In genomic region chr6:1311400-1312192, GRCh38 we compare ENCODE assay signal across 8 cellular contexts. TPM values are rescaled to one million over a fixed set of nuclear protein-coding genes. Genes with fewer than 3 reads are reported as not detected.
DNase-seq lines count a peak whose midpoint lies in the region; ATAC-seq and TF ChIP-seq lines count a peak whose summit lies in the region.

A gene with protein sequence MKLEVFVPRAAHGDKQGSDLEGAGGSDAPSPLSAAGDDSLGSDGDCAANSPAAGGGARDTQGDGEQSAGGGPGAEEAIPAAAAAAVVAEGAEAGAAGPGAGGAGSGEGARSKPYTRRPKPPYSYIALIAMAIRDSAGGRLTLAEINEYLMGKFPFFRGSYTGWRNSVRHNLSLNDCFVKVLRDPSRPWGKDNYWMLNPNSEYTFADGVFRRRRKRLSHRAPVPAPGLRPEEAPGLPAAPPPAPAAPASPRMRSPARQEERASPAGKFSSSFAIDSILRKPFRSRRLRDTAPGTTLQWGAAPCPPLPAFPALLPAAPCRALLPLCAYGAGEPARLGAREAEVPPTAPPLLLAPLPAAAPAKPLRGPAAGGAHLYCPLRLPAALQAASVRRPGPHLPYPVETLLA (plus strand): TSS chr6:1312098. CDS start chr6:1312705, 607 bp downstream.

- H3K36me3 ChIP-seq in GM06990 (ENCODE audit: control insufficient read depth, insufficient read depth, low read length) (no peaks in the 10 kb centered on the region), upper lobe of left lung (no peaks in the 10 kb centered on the region)

- ATAC-seq in memory B cell (ENCODE audit: low read depth) (no peak), upper lobe of left lung (ENCODE audit: low FRiP score in 2 of 2) (peak; percentile 77 to 92), HG03175 (IDR thresholded peaks at IDR 0.05; ENCODE audit: unreplicated experiment) (no peak)

- H3K9me3 ChIP-seq in upper lobe of left lung = no peaks in the 10 kb centered on the region

- peaks cover 34% of the 10 kb centered on the region for H3K27me3 Mint-ChIP-seq in memory B cell

- H3K4me1 Mint-ChIP-seq in memory B cell = peaks cover 19% of the 10 kb centered on the region

- H3K27me3 ChIP-seq in GM06990 (replicated peaks; ENCODE audit: control insufficient read depth, insufficient read depth, low read length) (peaks cover 4% of the 10 kb centered on the region), dorsolateral prefrontal cortex (peaks cover 0 to 72% (median 56%) of the 10 kb centered on the region in 45 donors), upper lobe of left lung (peaks cover 0 to 28% (median 5%) of the 10 kb centered on the region in 4 donors)

- DNase-seq in GM06990 (ENCODE audit: extremely low read depth, insufficient read length) (peak; percentile 24), NCI-H748 treated with DMSO at 0.1 percent for 48 hours (lab: John Stamatoyannopoulos, UW) (peak; percentile 61), dorsolateral prefrontal cortex (peak in 7 of 10 donors; percentile 24 to 71 (median 61)), memory B cell (ENCODE audit: low spot score in 2 of 2) (no peak), upper lobe of left lung (peak; percentile 76 to 96), NCI-H345 treated with DMSO at 0.1 percent for 48 hours (lab: John Stamatoyannopoulos, UW; ENCODE audit: unreplicated experiment) (no peak), NCI-H446 treated with DMSO at 0.1 percent for 48 hours (lab: John Stamatoyannopoulos, UW) (no peak)

- intact Hi-C loops in dorsolateral prefrontal cortex (cut with DNase I) = loop anchor here in 1 of 2 donors (10.0 kb wide), 1 partner anchor 517 kb away; no protein-coding TSS in a partner anchor

- TF ChIP-seq POLR2A in upper lobe of left lung (IDR thresholded peaks at IDR 0.05) = peak; percentile 6 to 77 (median 58)

- H3K4me1 ChIP-seq in upper lobe of left lung = peaks cover 20 to 47% (median 32%) of the 10 kb centered on the region in 4 donors

- peaks cover 3% of the 10 kb centered on the region for H3K36me3 Mint-ChIP-seq in memory B cell

- no peaks in the 10 kb centered on the region for H3K9me3 Mint-ChIP-seq in memory B cell

- H3K4me3 ChIP-seq in GM06990 (replicated peaks; ENCODE audit: low read depth, low read length) (peak within 1 kb of the TSS; percentile 18), dorsolateral prefrontal cortex (peak within 1 kb of the TSS; percentile 15 to 72 (median 54)), upper lobe of left lung (peak within 1 kb of the TSS; percentile 45 to 62 (median 56))

- no peak within 1 kb of the TSS for H3K27ac Mint-ChIP-seq in memory B cell

- no peak for TF ChIP-seq EP300 in upper lobe of left lung (IDR thresholded peaks at IDR 0.05)

- WGBS in upper lobe of left lung, 2 donors = 0 to 2% methylated on average over 12 to 27 of the region's 73 CpGs

- H3K27ac ChIP-seq in dorsolateral prefrontal cortex (peak within 1 kb of the TSS in 54 of 59 donors; percentile 24 to 90 (median 75)), upper lobe of left lung (peak within 1 kb of the TSS; percentile 79 to 86 (median 84))

- no peak for TF ChIP-seq CTCF in GM06990 (IDR thresholded peaks at IDR 0.05; ENCODE audit: insufficient read depth, low read length, poor library complexity, severe bottlenecking)
- peak in 2 of 56 donors; percentile 4 to 6 for TF ChIP-seq CTCF in dorsolateral prefrontal cortex (IDR thresholded peaks at IDR 0.05 in 54 of 56, conservative IDR thresholded peaks at IDR 0.05 in 2 of 56; ENCODE audit: low read depth in 1 of 56, partially characterized antibody in 56 of 56)
- peak in 4 of 6 experiments; percentile 6 to 33 (median 20) for TF ChIP-seq CTCF in upper lobe of left lung (IDR thresholded peaks at IDR 0.05)

- H3K4me3 Mint-ChIP-seq in memory B cell = peak within 1 kb of the TSS; percentile 73

RNA-seq across cellular contexts. Expression of the gene that starts here (rescaled TPM):
- 10 to 100 TPM in 1 of 120 experiments, 1 to 10 TPM in 119; 1.4 to 10.0 (median 4.2) TPM for total RNA-seq in dorsolateral prefrontal cortex
- 10 to 100 TPM in 3 of 6 donors, 1 to 10 TPM in 3; 3.9 to 15.4 (median 10.3) TPM for total RNA-seq in upper lobe of left lung

Comparison
In these comparisons a context has a peak if more than half of its experiments do, and no peak if none do; other contexts are left out.
1. DNase-seq: peak in GM06990 (single experiment), NCI-H748 treated with DMSO at 0.1 percent for 48 hours (single experiment), dorsolateral prefrontal cortex (7 of 10) and upper lobe of left lung (2 of 2); none in memory B cell (0 of 2), NCI-H345 treated with DMSO at 0.1 percent for 48 hours (single experiment) and NCI-H446 treated with DMSO at 0.1 percent for 48 hours (single experiment).
2. ATAC-seq: peak in upper lobe of left lung (2 of 2); none in memory B cell (single experiment) and HG03175 (single experiment).
3. Peak in every context shown above with its lines, with median percentiles within 50 percentile points of each other: H3K4me3 ChIP-seq.